In genomic region chr1:45339694-45340558, GRCh38 we compare ENCODE assay signal across 1 cellular context.
TF ChIP-seq lines count a peak whose summit lies in the region.

Gene MUTYH, minus strand, starts transcription at chr1:45340440. Its CDS starts 5,935 bp downstream, at chr1:45334505.
Gene TOE1, plus strand, starts transcription at chr1:45340170. Its CDS starts 83 bp downstream, at chr1:45340253.

TF ChIP-seq in K562, 482 proteins besides CTCF, POLR2A, EP300 and RAD21 (continued from another document and continues in another):
- no peak for TF ChIP-seq THRA (IDR thresholded peaks at IDR 0.05)
- no peak for TF ChIP-seq BDP1 (IDR thresholded peaks at IDR 0.05; ENCODE audit: insufficient read depth, insufficient read length)
- no peak for TF ChIP-seq U2AF1 (optimal IDR thresholded peaks at IDR 0.05; ENCODE audit: low read depth, low read length)
- no peak for TF ChIP-seq NFIX (CRISPR knock-in tag; IDR thresholded peaks at IDR 0.05; ENCODE audit: low read depth)
- TF ChIP-seq KLF13 (tag; IDR thresholded peaks at IDR 0.05; ENCODE audit: borderline replicate concordance, low read depth): peak; percentile 95; the same call in 1 of the 2 replicates
- TF ChIP-seq POLR2AphosphoS2 (IDR thresholded peaks at IDR 0.05; ENCODE audit: low read length): peak; percentile 64; the same call in 1 of the 2 replicates
- TF ChIP-seq ZNF639 (CRISPR knock-in tag; conservative IDR thresholded peaks at IDR 0.05 in 1 of 2, IDR thresholded peaks at IDR 0.05 in 1 of 2): peak in 1 of 2 experiments; percentile 94; a peak in 2 of 4 replicates
- peak; percentile 86 for TF ChIP-seq RB1 (IDR thresholded peaks at IDR 0.05; ENCODE audit: low read depth)
- peak; percentile 78 for TF ChIP-seq THAP12 (CRISPR knock-in tag; IDR thresholded peaks at IDR 0.05)
- no peak for TF ChIP-seq EWSR1 (IDR thresholded peaks at IDR 0.05; ENCODE audit: borderline replicate concordance, low read depth, partially characterized antibody)
- TF ChIP-seq SMAD1 (IDR thresholded peaks at IDR 0.05; ENCODE audit: low read depth, low read length, partially characterized antibody): peak; percentile 61
- TF ChIP-seq RNF2 (IDR thresholded peaks at IDR 0.05): peak; percentile 60
- no peak for TF ChIP-seq CAMTA2 (CRISPR knock-in tag; conservative IDR thresholded peaks at IDR 0.05)
- no peak for TF ChIP-seq NCOA2 (IDR thresholded peaks at IDR 0.05; ENCODE audit: partially characterized antibody in 2 of 2)
- peak; percentile 4; the same call in 1 of the 2 replicates for TF ChIP-seq NFE2 (IDR thresholded peaks at IDR 0.05; ENCODE audit: low read depth)
- TF ChIP-seq ZNF263 (CRISPR knock-in tag; IDR thresholded peaks at IDR 0.05; ENCODE audit: borderline replicate concordance): peak; percentile 56; the same call in 1 of the 2 replicates
- TF ChIP-seq BRD9 (IDR thresholded peaks at IDR 0.05; ENCODE audit: low read depth, partially characterized antibody): peak; percentile 32
- peak; percentile 93 for TF ChIP-seq ZZZ3 (IDR thresholded peaks at IDR 0.05)
- TF ChIP-seq ZBTB43 (CRISPR knock-in tag; IDR thresholded peaks at IDR 0.05): 0 out of 2 replicates have a peak, but pooled peaks have one; percentile 63
- TF ChIP-seq CREM (IDR thresholded peaks at IDR 0.05; ENCODE audit: low read depth): peak; percentile 88
- TF ChIP-seq HOXB6 (CRISPR knock-in tag; IDR thresholded peaks at IDR 0.05; ENCODE audit: borderline replicate concordance): no peak
- TF ChIP-seq ZNF431 (CRISPR knock-in tag; IDR thresholded peaks at IDR 0.05): peak; percentile 62; the same call in 1 of the 2 replicates
- TF ChIP-seq SMARCB1 (IDR thresholded peaks at IDR 0.05; ENCODE audit: insufficient read length, low read depth): no peak
- TF ChIP-seq RERE (CRISPR knock-in tag; IDR thresholded peaks at IDR 0.05; ENCODE audit: borderline replicate concordance): 0 out of 2 replicates have a peak, but pooled peaks have one; percentile 62
- peak; percentile 38; the same call in 1 of the 2 replicates for TF ChIP-seq USF1 (CRISPR knock-in tag; IDR thresholded peaks at IDR 0.05)
- TF ChIP-seq DACH1 (IDR thresholded peaks at IDR 0.05; ENCODE audit: partially characterized antibody): no peak
- no peak; the same call in 1 of the 2 replicates for TF ChIP-seq JUN (IDR thresholded peaks at IDR 0.05; ENCODE audit: borderline replicate concordance, low read depth, low read length)
- TF ChIP-seq JUN (CRISPR knock-in tag; IDR thresholded peaks at IDR 0.05; ENCODE audit: borderline replicate concordance): peak; percentile 72; the same call in 1 of the 2 replicates
- TF ChIP-seq ZBTB2 (IDR thresholded peaks at IDR 0.05): no peak
- peak; percentile 36; the same call in 1 of the 2 replicates for TF ChIP-seq HDGF (IDR thresholded peaks at IDR 0.05)
- peak in 1 of 2 experiments; percentile 45; a peak in 2 of 4 replicates for TF ChIP-seq TBL1XR1 (IDR thresholded peaks at IDR 0.05; ENCODE audit: low read length in 2 of 2)
- TF ChIP-seq E2F1 (CRISPR knock-in tag; IDR thresholded peaks at IDR 0.05): peak; percentile 98
- peak in 1 of 2 experiments; percentile 79; a peak in 2 of 4 replicates for TF ChIP-seq UBTF (IDR thresholded peaks at IDR 0.05; ENCODE audit: borderline replicate concordance in 1 of 2, low read depth in 2 of 2, low read length in 2 of 2)
- 0 out of 2 replicates have a peak, but pooled peaks have one; percentile 62 for TF ChIP-seq ZNF232 (CRISPR knock-in tag; IDR thresholded peaks at IDR 0.05)
- no peak for TF ChIP-seq PBX2 (CRISPR knock-in tag; IDR thresholded peaks at IDR 0.05; ENCODE audit: low read depth)
- no peak for TF ChIP-seq PBX2 (tag; conservative IDR thresholded peaks at IDR 0.05; ENCODE audit: low read depth)
